Comparison of ENCODE assay signal across 5 cellular contexts in the genomic region with DNA sequence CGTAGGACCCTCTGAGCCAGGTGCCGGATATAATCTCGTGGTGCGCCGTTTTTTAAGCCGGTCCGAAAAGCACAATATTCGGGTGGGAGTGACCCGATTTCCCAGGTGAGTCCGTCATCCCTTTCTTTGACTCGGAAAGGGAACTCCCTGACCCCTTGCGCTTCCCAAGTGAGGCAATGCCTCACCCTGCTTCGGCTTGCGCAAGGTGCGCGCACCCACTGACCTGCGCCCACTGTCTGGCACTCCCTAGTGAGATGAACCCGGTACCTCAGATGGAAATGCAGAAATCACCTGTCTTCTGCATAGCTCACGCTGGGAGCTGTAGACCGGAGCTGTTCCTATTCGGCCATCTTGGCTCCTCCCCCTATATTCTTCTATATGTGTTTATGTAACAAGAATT. TPM values are rescaled to one million over a fixed set of nuclear protein-coding genes. Genes with fewer than 3 reads are reported as not detected.
"Had no signal": no experiment of that assay in that cellular context is flagged by ENCODE, and none has a peak within 500 bp of the region (broad histone marks: within the 10 kb centered on the region; RNA-seq: fewer than 3 reads in every experiment).

No MANE protein-coding gene starts in this region.

RNA-seq across cellular contexts. Expression of a gene that starts 45.2 kb away (rescaled TPM):
- total RNA-seq: activated CD8-positive, alpha-beta T cell treated with anti-CD3 and anti-CD28 coated beads, Interleukin-2, amount 10 ng/mL, durations not matched to agents 7 days and 5 days; activated naive CD8-positive, alpha-beta T cell treated with anti-CD3 and anti-CD28 coated beads, Interleukin-2, amount 10 ng/mL, durations not matched to agents 7 days and 5 days; mononuclear cell; natural killer cell; T-helper 1 cell treated with Interleukin-12 subunit alpha and Interleukin-12 subunit beta and Interleukin-4 antibody, amounts not matched to agents 30 ng/mL and 1 ng/mL, for 36 hours had no signal
